ENCODE assay signal across 21 cellular contexts in genomic region chr5:54347221-54347865, GRCh38. TPM values are rescaled to one million over a fixed set of nuclear protein-coding genes. Genes with fewer than 3 reads are reported as not detected.
DNase-seq lines count a peak whose midpoint lies in the region; ATAC-seq, FAIRE-seq and TF ChIP-seq lines count a peak whose summit lies in the region.
"Had no signal": no experiment of that assay in that cellular context is flagged by ENCODE, and none has a peak within 500 bp of the region (broad histone marks: within the 10 kb centered on the region; RNA-seq: fewer than 3 reads in every experiment).

No MANE protein-coding gene starts in this region.

- H3K56ac ChIP-seq in H1 (replicated peaks; ENCODE audit: insufficient read length, low read depth, low read length): no peak overlapping the region

- ATAC-seq in HCT116: no peak
- no peak for ATAC-seq in GM18505 (IDR thresholded peaks at IDR 0.05; ENCODE audit: unreplicated experiment)
- ATAC-seq: T-helper 17 cell had no signal

- no peak overlapping the region for H3K4me3 ChIP-seq in HCT116 (replicated peaks in 1 of 2; ENCODE audit: low read depth in 1 of 2, low read length in 2 of 2)
- H3K4me3 ChIP-seq in H1 (ENCODE audit: extremely low read depth in 1 of 4, insufficient read depth in 2 of 4, low read depth in 3 of 4, low read length in 4 of 4): no peak overlapping the region; a peak in 1 of 8 replicates
- H3K4me3 ChIP-seq: BLaER1, PC-9 had no signal

- no peak overlapping the region for H2BK20ac ChIP-seq in H1 (ENCODE audit: low read length)

- H3K4me1 ChIP-seq in HCT116 (ENCODE audit: control insufficient read depth in 1 of 2, insufficient read depth in 2 of 2, low read length in 2 of 2) (no peaks in the 10 kb centered on the region), H1 (replicated peaks in 1 of 4; ENCODE audit: control insufficient read depth in 3 of 4, insufficient read depth in 4 of 4, low read length in 3 of 4) (no peaks in the 10 kb centered on the region)
- H3K4me1 ChIP-seq: BLaER1 had no signal

- 76 to 100% methylated on average over 1 to 5 of the region's 5 CpGs for WGBS in H1 (ENCODE audit: extremely low coverage in 1 of 2, insufficient coverage in 1 of 2, insufficient read length in 1 of 2, insufficient replicate concordance in 2 of 2, low coverage in 1 of 2, low lambda C conversion rate in 2 of 2, missing lambda C conversion rate in 1 of 2), 2 experiments

- no peaks in the 10 kb centered on the region for H3K79me1 ChIP-seq in H1 (ENCODE audit: low read depth, low read length)

- H3K9ac ChIP-seq in HCT116 (ENCODE audit: low read length) (no peak overlapping the region), H1 (replicated peaks in 1 of 4; ENCODE audit: extremely low read depth in 1 of 4, low read depth in 3 of 4, low read length in 3 of 4) (no peak overlapping the region)
- H3K9ac ChIP-seq: BLaER1 had no signal

- TF ChIP-seq RAD21 in HCT116 (IDR thresholded peaks at IDR 0.05; ENCODE audit: low read depth) (no peak), H1 (IDR thresholded peaks at IDR 0.05 in 1 of 2, conservative IDR thresholded peaks at IDR 0.05 in 1 of 2; ENCODE audit: low read depth in 2 of 2, low read length in 2 of 2) (no peak)

- H4K20me1 ChIP-seq in HCT116 (ENCODE audit: insufficient read depth) (no peaks in the 10 kb centered on the region), H1 (replicated peaks in 1 of 2; ENCODE audit: control insufficient read depth in 1 of 2, insufficient read depth in 2 of 2, low read length in 2 of 2) (no peaks in the 10 kb centered on the region)
- H4K20me1 ChIP-seq: BLaER1 had no signal

- no peak overlapping the region for H4K8ac ChIP-seq in H1 (ENCODE audit: extremely low read depth, insufficient read depth, low read length)

- no peak for FAIRE-seq in H1 (lab: Jason Lieb, UNC)
- FAIRE-seq: H54 had no signal

- H3K23ac ChIP-seq in H1 (ENCODE audit: insufficient read length): no peak overlapping the region

- no peak for TF ChIP-seq EP300 in H1 (IDR thresholded peaks at IDR 0.05; ENCODE audit: borderline replicate concordance in 1 of 2, low read depth in 2 of 2, low read length in 2 of 2)

- intact Hi-C loops in HCT116 (cut with micrococcal nuclease): no loop called here

- DNase-seq in NCI-H2171 treated with DMSO at 0.1 percent for 48 hours (lab: John Stamatoyannopoulos, UW) (peak; percentile 5), NCI-H2171 (lab: John Stamatoyannopoulos, UW) (no peak), HCT116 (ENCODE audit: low read depth, low spot score) (no peak), NCI-H69 (lab: John Stamatoyannopoulos, UW) (peak; percentile 23), H1 (ENCODE audit: low read depth in 1 of 2, low spot score in 2 of 2) (no peak), T-helper 1 cell (no peak)
- DNase-seq in stimulated activated CD4-positive, alpha-beta T cell treated with anti-CD3 and anti-CD28 coated beads, Interleukin-4, amount 100 ng/mL, for 24 hours: no peak
- DNase-seq: CD4-positive, alpha-beta memory T cell; DMS79; IMR-90; MV-4-11; NCI-H1417; NCI-H187 treated with DMSO at 0.1 percent for 48 hours; NCI-H446 treated with DMSO at 0.1 percent for 48 hours; NCI-H774; PC-9; T-helper 17 cell had no signal

- CTCF ChIA-PET in HCT116 (lab: Charles Lee): no interaction called here
- CTCF ChIA-PET in H1 (lab: Charles Lee; ENCODE audit: partially characterized antibody): no interaction called here

- H3K36me3 ChIP-seq in HCT116 (ENCODE audit: control insufficient read depth in 1 of 2, insufficient read depth in 2 of 2, low read length in 2 of 2) (no peaks in the 10 kb centered on the region), H1 (ENCODE audit: control insufficient read depth in 2 of 4, insufficient read depth in 4 of 4, low read length in 3 of 4) (peaks cover 0 to 3% (median 0%) of the 10 kb centered on the region in 4 experiments; a peak in 1 of 8 replicates)
- H3K36me3 ChIP-seq: BLaER1 had no signal

- RAD21 ChIA-PET in HCT116 (lab: Charles Lee; ENCODE audit: low non-redundant PET in 1 of 2, low total read pairs in 2 of 2, uncharacterized antibody in 2 of 2, unreplicated experiment in 2 of 2): no interaction called here

- H2AK5ac ChIP-seq in H1 (ENCODE audit: low read depth, low read length): no peak overlapping the region

- TF ChIP-seq POLR2A in HCT116 (IDR thresholded peaks at IDR 0.05; ENCODE audit: borderline replicate concordance, extremely low read depth, insufficient read depth, insufficient read length) (no peak), H1 (IDR thresholded peaks at IDR 0.05; ENCODE audit: control extremely low read depth in 1 of 2, low read depth in 2 of 2, low read length in 2 of 2) (no peak), GM18505 (IDR thresholded peaks at IDR 0.05; ENCODE audit: borderline replicate concordance, extremely low read depth, insufficient read depth, insufficient read length) (no peak)

- H2BK120ac ChIP-seq in H1 (replicated peaks; ENCODE audit: low read depth, low read length): no peak overlapping the region

- H3K79me2 ChIP-seq in HCT116 (ENCODE audit: insufficient read depth, low read length) (no peaks in the 10 kb centered on the region), H1 (ENCODE audit: control insufficient read depth in 1 of 2, insufficient read depth in 2 of 2, low read length in 2 of 2) (no peaks in the 10 kb centered on the region)

- no peak overlapping the region for H3K18ac ChIP-seq in H1 (ENCODE audit: extremely low read depth, low read length)

- H2BK15ac ChIP-seq in H1 (ENCODE audit: low read length): no peak overlapping the region

- H3K9me3 ChIP-seq in HCT116 (ENCODE audit: control insufficient read depth in 1 of 2, insufficient read depth in 1 of 2, low read depth in 1 of 2, low read length in 2 of 2): no peaks in the 10 kb centered on the region
- peaks cover 22 to 26% of the 10 kb centered on the region in 2 experiments for H3K9me3 ChIP-seq in H1 (ENCODE audit: insufficient read depth in 2 of 2, low read depth in 1 of 2, low read length in 1 of 2)

- H3K4ac ChIP-seq in H1 (replicated peaks; ENCODE audit: insufficient read length, low read depth, low read length): no peak overlapping the region

- H3K27ac ChIP-seq in HCT116 (ENCODE audit: low read depth, low read length) (no peak overlapping the region), H1 (ENCODE audit: low read depth, low read length) (no peak overlapping the region)
- H3K27ac ChIP-seq: BLaER1, HL-60, PC-9 had no signal

- H3K23me2 ChIP-seq in H1 (ENCODE audit: low read depth, low read length): no peaks in the 10 kb centered on the region

- H2AFZ ChIP-seq in HCT116 (ENCODE audit: low read depth, low read length, poor library complexity, severe bottlenecking) (no peak overlapping the region), H1 (ENCODE audit: low read length) (no peak overlapping the region)
- H2AFZ ChIP-seq: PC-9 had no signal

- H3K4me2 ChIP-seq in HCT116 (ENCODE audit: low read length): no peak overlapping the region
- no peak overlapping the region for H3K4me2 ChIP-seq in H1 (ENCODE audit: insufficient read depth in 1 of 2, low read depth in 2 of 2, low read length in 2 of 2)
- H3K4me2 ChIP-seq: BLaER1, PC-9 had no signal

- TF ChIP-seq CTCF in HCT116 (IDR thresholded peaks at IDR 0.05 in 2 of 3, conservative IDR thresholded peaks at IDR 0.05 in 1 of 3; ENCODE audit: borderline replicate concordance in 1 of 3, insufficient read depth in 1 of 3, low read depth in 2 of 3, low read length in 2 of 3): no peak
- TF ChIP-seq CTCF in H1 (IDR thresholded peaks at IDR 0.05; ENCODE audit: control extremely low read depth in 1 of 3, insufficient read depth in 1 of 3, low read depth in 1 of 3, low read length in 3 of 3): no peak

- BruUV-seq in HCT116 (replicated peaks; lab: Mats Ljungman, UMichigan): no TSS peak

- H3K27me3 ChIP-seq in HCT116 (ENCODE audit: insufficient read depth, low read length) (no peaks in the 10 kb centered on the region), H1 (replicated peaks in 1 of 4; ENCODE audit: control insufficient read depth in 3 of 4, extremely low read depth in 1 of 4, insufficient read depth in 3 of 4, low read length in 3 of 4) (no peaks in the 10 kb centered on the region)
- H3K27me3 ChIP-seq: BLaER1 had no signal

- no peak overlapping the region for H4K5ac ChIP-seq in H1 (ENCODE audit: insufficient read length, low read depth, low read length)

- H4K91ac ChIP-seq in H1 (replicated peaks; ENCODE audit: insufficient read length, low read length): no peak overlapping the region

- H2BK12ac ChIP-seq in H1 (ENCODE audit: low read depth, low read length): no peak overlapping the region

- POLR2A ChIA-PET in HCT116 (lab: Charles Lee) (no interaction called here), H1 (lab: Charles Lee; ENCODE audit: partially characterized antibody) (interaction anchor here (0.7 kb wide), 1 partner anchor 36 kb away, joined by 3 read pairs; no protein-coding TSS in a partner anchor)

- no peaks in the 10 kb centered on the region for H3K9me2 ChIP-seq in HCT116 (ENCODE audit: insufficient read depth)

- no peak overlapping the region for H3K14ac ChIP-seq in H1 (ENCODE audit: insufficient read length)

- no peak overlapping the region for H2BK5ac ChIP-seq in H1 (ENCODE audit: low read depth, low read length)

TF ChIP-seq in HCT116, 20 proteins besides CTCF, POLR2A, EP300 and RAD21:
- TF ChIP-seq EZH2 (IDR thresholded peaks at IDR 0.05): no peak
- no peak for TF ChIP-seq ZNF274 (IDR thresholded peaks at IDR 0.05; ENCODE audit: low read depth, low read length)
- TF ChIP-seq SIN3A (IDR thresholded peaks at IDR 0.05; ENCODE audit: low read depth): no peak
- 0 out of 2 replicates have a peak, but pooled peaks have one; percentile 16 for TF ChIP-seq CBX3 (IDR thresholded peaks at IDR 0.05; ENCODE audit: low read depth)
TF ChIP-seq in HCT116: peak in this region for 1.

TF ChIP-seq in H1, 55 proteins besides CTCF, POLR2A, EP300 and RAD21 (continues in another document):
- TF ChIP-seq JUND (IDR thresholded peaks at IDR 0.05; ENCODE audit: low read length): peak; percentile 70
- no peak for TF ChIP-seq MAX (IDR thresholded peaks at IDR 0.05)
- no peak for TF ChIP-seq SIRT6 (IDR thresholded peaks at IDR 0.05; ENCODE audit: low read length)
- no peak for TF ChIP-seq FOSL1 (IDR thresholded peaks at IDR 0.05; ENCODE audit: insufficient read depth, low read depth, low read length)
- no peak for TF ChIP-seq RXRA (IDR thresholded peaks at IDR 0.05; ENCODE audit: insufficient read depth, low read depth, low read length)

RNA-seq across cellular contexts. Expression of gene ARL15, which starts 37.0 kb away (rescaled TPM):
- total RNA-seq in HCT116 (2021; ENCODE audit: unreplicated experiment): 15.0 TPM
- 6.0 and 7.7 TPM in 2 replicates for polyA plus RNA-seq in HCT116 (2012)
- total RNA-seq in H1 (2021; fragmentation: NEBNext Ultra II Directional; extraction: Animal tissue kit (Norgen Biotek cat#: 25700)): 21.2 and 22.5 TPM in 2 replicates
- 7.6 and 9.9 TPM in 2 replicates for polyA plus RNA-seq in H1 (2011; rRNA removed)
- 9.6 TPM for polyA plus RNA-seq in H1 (2011; cell fraction: cytosol; rRNA removed)
- polyA plus RNA-seq in H1 (2011; cell fraction: nucleus; rRNA removed): 17.3 TPM
- 9.6 to 15.4 TPM (median 12.0 TPM) in 4 replicates for polyA plus RNA-seq in H1 (2012, experiment 1 of 2)
- polyA plus RNA-seq in H1 (2012, experiment 2 of 2): 1.8 TPM
- 13.6 TPM for polyA plus RNA-seq in H1 (2013, experiment 1 of 2)
- polyA plus RNA-seq in H1 (2013, experiment 2 of 2): 13.9 TPM
- 55.0 and 72.9 TPM in 2 replicates for polyA minus RNA-seq in H1 (2011; rRNA and poly(A)+ RNA removed)
- 14.3 TPM for polyA minus RNA-seq in H1 (2011; cell fraction: cytosol; rRNA and poly(A)+ RNA removed)
- polyA minus RNA-seq in H1 (2011; cell fraction: nucleus; rRNA and poly(A)+ RNA removed): 145 TPM

Comparison
In these comparisons a context has a peak if more than half of its experiments do, and no peak if none do; other contexts are left out.
1. DNase-seq: peak in NCI-H2171 treated with DMSO at 0.1 percent for 48 hours (single experiment) and NCI-H69 (single experiment); none in NCI-H2171 (single experiment), HCT116 (single experiment), H1 (0 of 2), T-helper 1 cell (0 of 5) and stimulated activated CD4-positive, alpha-beta T cell treated with anti-CD3 and anti-CD28 coated beads, Interleukin-4, amount 100 ng/mL, for 24 hours (single experiment).